22 cellular contexts compared by ENCODE assay signal in genomic region chr19:41999878-42000208, GRCh38. TPM values are rescaled to one million over a fixed set of nuclear protein-coding genes. Genes with fewer than 3 reads are reported as not detected.
"Had no signal": no experiment of that assay in that cellular context is flagged by ENCODE, and none has a peak within 500 bp of the region (broad histone marks: within the 10 kb centered on the region; RNA-seq: fewer than 3 reads in every experiment).

No MANE protein-coding gene starts in this region.

- H3K27ac Mint-ChIP-seq: dendritic cell treated with granulocyte-macrophage colony-stimulating factor and Interleukin-4, amounts not matched to agents 40 ng/mL and 50 ng/mL, for 4 days; immature natural killer cell; stimulated activated naive B cell treated with anti-CD40 and anti-IgM and Interleukin-4, amounts not matched to agents 10 μg/mL and 1 μg/mL and 100 μg/mL, for 72 hours; T-helper 1 cell treated with Interleukin-12 subunit alpha and Interleukin-12 subunit beta and Interleukin-4 antibody, amounts not matched to agents 30 μg/mL and 1 μg/mL, for 36 hours had no signal

- H3K4me1 ChIP-seq: breast epithelium had no signal

- ATAC-seq: naive thymus-derived CD4-positive, alpha-beta T cell; stimulated activated naive B cell treated with anti-CD40 and anti-IgM and Interleukin-4, amounts not matched to agents 10 μg/mL and 1 μg/mL and 100 μg/mL, for 72 hours had no signal

- H3K27ac ChIP-seq: breast epithelium, esophagus muscularis mucosa, neutrophil, sigmoid colon, spleen, tibial nerve had no signal

- H3K4me3 Mint-ChIP-seq: dendritic cell treated with granulocyte-macrophage colony-stimulating factor and Interleukin-4, amounts not matched to agents 40 ng/mL and 50 ng/mL, for 4 days had no signal

- H3K9me3 Mint-ChIP-seq: dendritic cell treated with granulocyte-macrophage colony-stimulating factor and Interleukin-4, amounts not matched to agents 40 ng/mL and 50 ng/mL, for 4 days; stimulated activated naive B cell treated with anti-CD40 and anti-IgM and Interleukin-4, amounts not matched to agents 10 μg/mL and 1 μg/mL and 100 μg/mL, for 72 hours; T-helper 1 cell treated with Interleukin-12 subunit alpha and Interleukin-12 subunit beta and Interleukin-4 antibody, amounts not matched to agents 30 μg/mL and 1 μg/mL, for 36 hours had no signal

- DNase-seq: activated CD4-positive, alpha-beta T cell treated with anti-CD3 and anti-CD28 coated beads for 1 hour; activated CD4-positive, alpha-beta T cell treated with anti-CD3 and anti-CD28 coated beads, Interleukin-2, amount 50 U/mL, for 4 hours; activated naive CD4-positive, alpha-beta T cell; aorta; effector CD8-positive, alpha-beta T cell; immature natural killer cell; kidney glomerular epithelial cell; mesenchymal stem cell; naive thymus-derived CD4-positive, alpha-beta T cell; sigmoid colon; spleen; stimulated activated CD4-positive, alpha-beta T cell treated with anti-CD3 and anti-CD28 coated beads, Interleukin-4, amount 100 ng/mL, for 4 hours; stimulated activated naive B cell treated with anti-CD40 and anti-IgM and Interleukin-4, amounts not matched to agents 10 μg/mL and 1 μg/mL and 100 μg/mL, for 72 hours had no signal

- FAIRE-seq: endothelial cell of umbilical vein, urothelium cell line had no signal

- H3K36me3 ChIP-seq: breast epithelium, neutrophil, spleen had no signal

- H3K9me3 ChIP-seq: breast epithelium, esophagus muscularis mucosa, neutrophil, sigmoid colon, spleen, tibial nerve had no signal

- H3K4me3 ChIP-seq: breast epithelium, esophagus muscularis mucosa, sigmoid colon, tibial nerve had no signal

- H3K36me3 Mint-ChIP-seq: stimulated activated naive B cell treated with anti-CD40 and anti-IgM and Interleukin-4, amounts not matched to agents 10 μg/mL and 1 μg/mL and 100 μg/mL, for 72 hours had no signal

RNA-seq across cellular contexts. Expression of gene ATP1A3, which starts 5.8 kb away (rescaled TPM):
- total RNA-seq: aorta, breast epithelium, subcutaneous adipose tissue, tibial nerve had no signal
- polyA plus RNA-seq: endothelial cell of umbilical vein had no signal
